Comparison of ENCODE assay signal across 1 cellular context in genomic region chr20:35296101-35296554, GRCh38.
TF ChIP-seq lines count a peak whose summit lies in the region.

No MANE protein-coding gene starts in this region.

TF ChIP-seq in IMR-90, 13 proteins besides CTCF, POLR2A, EP300 and RAD21 (continued from another document):
- TF ChIP-seq, protein P1, sequence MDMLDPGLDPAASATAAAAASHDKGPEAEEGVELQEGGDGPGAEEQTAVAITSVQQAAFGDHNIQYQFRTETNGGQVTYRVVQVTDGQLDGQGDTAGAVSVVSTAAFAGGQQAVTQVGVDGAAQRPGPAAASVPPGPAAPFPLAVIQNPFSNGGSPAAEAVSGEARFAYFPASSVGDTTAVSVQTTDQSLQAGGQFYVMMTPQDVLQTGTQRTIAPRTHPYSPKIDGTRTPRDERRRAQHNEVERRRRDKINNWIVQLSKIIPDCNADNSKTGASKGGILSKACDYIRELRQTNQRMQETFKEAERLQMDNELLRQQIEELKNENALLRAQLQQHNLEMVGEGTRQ (IDR thresholded peaks at IDR 0.05; ENCODE audit: low read depth, low read length) = no peak
- TF ChIP-seq RFX5 (IDR thresholded peaks at IDR 0.05; ENCODE audit: low read depth, low read length) (no peak), MAFK (IDR thresholded peaks at IDR 0.05; ENCODE audit: low read depth, low read length) (no peak), CHD1 (IDR thresholded peaks at IDR 0.05; ENCODE audit: low read depth, low read length) (no peak), SMC3 (IDR thresholded peaks at IDR 0.05; ENCODE audit: low read depth, low read length) (no peak), NFE2L2 (IDR thresholded peaks at IDR 0.05; ENCODE audit: low read depth, low read length) (no peak), CEBPB (IDR thresholded peaks at IDR 0.05; ENCODE audit: low read depth, low read length) (no peak), RCOR1 (IDR thresholded peaks at IDR 0.05; ENCODE audit: insufficient replicate concordance, low read length) (no peak), FOS (IDR thresholded peaks at IDR 0.05; ENCODE audit: low read depth, low read length) (no peak)
- TF ChIP-seq, protein P2, sequence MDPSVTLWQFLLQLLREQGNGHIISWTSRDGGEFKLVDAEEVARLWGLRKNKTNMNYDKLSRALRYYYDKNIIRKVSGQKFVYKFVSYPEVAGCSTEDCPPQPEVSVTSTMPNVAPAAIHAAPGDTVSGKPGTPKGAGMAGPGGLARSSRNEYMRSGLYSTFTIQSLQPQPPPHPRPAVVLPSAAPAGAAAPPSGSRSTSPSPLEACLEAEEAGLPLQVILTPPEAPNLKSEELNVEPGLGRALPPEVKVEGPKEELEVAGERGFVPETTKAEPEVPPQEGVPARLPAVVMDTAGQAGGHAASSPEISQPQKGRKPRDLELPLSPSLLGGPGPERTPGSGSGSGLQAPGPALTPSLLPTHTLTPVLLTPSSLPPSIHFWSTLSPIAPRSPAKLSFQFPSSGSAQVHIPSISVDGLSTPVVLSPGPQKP (IDR thresholded peaks at IDR 0.05; ENCODE audit: borderline replicate concordance, low read depth, low read length) = no peak
